In the genomic region with DNA sequence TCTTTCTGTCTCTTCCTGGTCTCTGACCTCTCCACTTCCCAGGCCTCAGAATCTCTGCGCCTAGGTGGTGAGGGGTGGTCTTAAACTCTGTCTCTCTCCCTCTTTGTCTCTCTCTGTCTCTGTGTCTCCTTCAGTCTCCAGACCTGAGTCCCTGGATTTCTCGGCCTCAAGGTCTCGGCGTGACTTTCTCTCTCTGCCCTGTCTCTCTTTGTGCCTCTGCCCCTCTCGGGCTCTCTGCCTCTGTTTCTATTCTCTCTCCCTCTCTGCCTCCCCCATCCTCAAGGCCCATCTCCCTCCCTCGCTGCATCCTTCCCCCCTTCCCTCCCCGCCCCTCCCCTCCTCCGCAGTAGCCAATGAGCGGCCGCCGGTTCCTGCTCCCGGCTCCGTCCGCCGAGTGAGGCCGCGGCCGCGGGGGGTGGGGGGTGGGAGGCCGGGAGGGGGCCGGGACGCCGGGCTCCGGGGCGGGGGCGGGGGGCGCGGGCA, we compare ENCODE assay signal across 10 cellular contexts. TPM values are rescaled to one million over a fixed set of nuclear protein-coding genes. Genes with fewer than 3 reads are reported as not detected.
DNase-seq lines count a peak whose midpoint lies in the region; ATAC-seq, FAIRE-seq and TF ChIP-seq lines count a peak whose summit lies in the region.
"Had no signal": no experiment of that assay in that cellular context is flagged by ENCODE, and none has a peak within 500 bp of the region (broad histone marks: within the 10 kb centered on the region; RNA-seq: fewer than 3 reads in every experiment).

A gene with protein sequence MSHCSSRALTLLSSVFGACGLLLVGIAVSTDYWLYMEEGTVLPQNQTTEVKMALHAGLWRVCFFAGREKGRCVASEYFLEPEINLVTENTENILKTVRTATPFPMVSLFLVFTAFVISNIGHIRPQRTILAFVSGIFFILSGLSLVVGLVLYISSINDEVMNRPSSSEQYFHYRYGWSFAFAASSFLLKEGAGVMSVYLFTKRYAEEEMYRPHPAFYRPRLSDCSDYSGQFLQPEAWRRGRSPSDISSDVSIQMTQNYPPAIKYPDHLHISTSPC (plus strand): TSS at position 346 of the 483 bp plus-strand sequence. CDS start 3,554 bp downstream, outside the sequence.

- DNase-seq in D721Med (ENCODE audit: insufficient read length, low spot score) (peak; percentile 82), T-cell (no peak), fibroblast of villous mesenchyme (ENCODE audit: low read depth) (no peak), osteocyte (ENCODE audit: extremely low spot score, unreplicated experiment) (no peak), posterior vena cava (ENCODE audit: low spot score) (no peak), DMS114 treated with DMSO at 0.1 percent for 48 hours (lab: John Stamatoyannopoulos, UW; ENCODE audit: unreplicated experiment) (no peak)
- DNase-seq: left lung had no signal

- CTCF ChIA-PET in T-cell (lab: Charles Lee) = no interaction called here

- H3K27me3 Mint-ChIP-seq in T-cell = peaks cover 82 to 86% of the 10 kb centered on the region in 2 donors
- H3K27me3 Mint-ChIP-seq in osteocyte (ENCODE audit: unreplicated experiment) = peaks cover 61% of the 10 kb centered on the region

- peak within 1 kb of the TSS; percentile 58 for H3K4me3 ChIP-seq in fibroblast of villous mesenchyme (ENCODE audit: low read depth, low read length)
- H3K4me3 ChIP-seq: left lung had no signal

- POLR2A ChIA-PET in T-cell (lab: Charles Lee) = no interaction called here

- FAIRE-seq in D721Med (lab: Jason Lieb, UNC) = no peak

- H3K4me1 Mint-ChIP-seq in T-cell (peaks cover 29 to 46% (median 39%) of the 10 kb centered on the region in 3 donors), osteocyte (ENCODE audit: unreplicated experiment) (peaks cover 19% of the 10 kb centered on the region)

- intact Hi-C loops in posterior vena cava (cut with DNase I) = no loop called here

- peaks cover 0 to 4% (median 0%) of the 10 kb centered on the region in 3 donors for H3K9me3 Mint-ChIP-seq in T-cell
- H3K9me3 Mint-ChIP-seq in osteocyte (ENCODE audit: unreplicated experiment) = no peaks in the 10 kb centered on the region

- ATAC-seq in T-cell (replicated peaks in 1 of 4) (no peak), HG03521 (IDR thresholded peaks at IDR 0.05; ENCODE audit: unreplicated experiment) (no peak), GM19023 (IDR thresholded peaks at IDR 0.05; ENCODE audit: unreplicated experiment) (no peak)
- ATAC-seq: left lung had no signal

- TF ChIP-seq CTCF in D721Med (IDR thresholded peaks at IDR 0.05; ENCODE audit: insufficient read depth, missing control alignments) (no peak), fibroblast of villous mesenchyme (IDR thresholded peaks at IDR 0.05; ENCODE audit: insufficient read depth, low read depth, low read length) (no peak), osteocyte (IDR thresholded peaks at IDR 0.05) (no peak)

- peak within 1 kb of the TSS in 1 of 2 donors; percentile 63 for H3K27ac Mint-ChIP-seq in T-cell
- no peak within 1 kb of the TSS for H3K27ac Mint-ChIP-seq in osteocyte (ENCODE audit: unreplicated experiment)

- peak within 1 kb of the TSS; percentile 14 to 68 (median 26) for H3K4me3 Mint-ChIP-seq in T-cell
- peak within 1 kb of the TSS; percentile 47 for H3K4me3 Mint-ChIP-seq in osteocyte (ENCODE audit: unreplicated experiment)

- H3K36me3 Mint-ChIP-seq in T-cell = no peaks in the 10 kb centered on the region
- peaks cover 3% of the 10 kb centered on the region for H3K36me3 Mint-ChIP-seq in osteocyte (ENCODE audit: unreplicated experiment)

RNA-seq across cellular contexts. Expression of the gene that starts here (rescaled TPM):
- total RNA-seq in T-cell = not detected
- total RNA-seq in fibroblast of villous mesenchyme = 0.32 and 0.43 TPM in 2 replicates
- not detected in 2 replicates for total RNA-seq in osteocyte
- total RNA-seq in posterior vena cava = not detected
- total RNA-seq: breast epithelium, left lung had no signal
